9 cellular contexts compared by ENCODE assay signal in the genomic region with DNA sequence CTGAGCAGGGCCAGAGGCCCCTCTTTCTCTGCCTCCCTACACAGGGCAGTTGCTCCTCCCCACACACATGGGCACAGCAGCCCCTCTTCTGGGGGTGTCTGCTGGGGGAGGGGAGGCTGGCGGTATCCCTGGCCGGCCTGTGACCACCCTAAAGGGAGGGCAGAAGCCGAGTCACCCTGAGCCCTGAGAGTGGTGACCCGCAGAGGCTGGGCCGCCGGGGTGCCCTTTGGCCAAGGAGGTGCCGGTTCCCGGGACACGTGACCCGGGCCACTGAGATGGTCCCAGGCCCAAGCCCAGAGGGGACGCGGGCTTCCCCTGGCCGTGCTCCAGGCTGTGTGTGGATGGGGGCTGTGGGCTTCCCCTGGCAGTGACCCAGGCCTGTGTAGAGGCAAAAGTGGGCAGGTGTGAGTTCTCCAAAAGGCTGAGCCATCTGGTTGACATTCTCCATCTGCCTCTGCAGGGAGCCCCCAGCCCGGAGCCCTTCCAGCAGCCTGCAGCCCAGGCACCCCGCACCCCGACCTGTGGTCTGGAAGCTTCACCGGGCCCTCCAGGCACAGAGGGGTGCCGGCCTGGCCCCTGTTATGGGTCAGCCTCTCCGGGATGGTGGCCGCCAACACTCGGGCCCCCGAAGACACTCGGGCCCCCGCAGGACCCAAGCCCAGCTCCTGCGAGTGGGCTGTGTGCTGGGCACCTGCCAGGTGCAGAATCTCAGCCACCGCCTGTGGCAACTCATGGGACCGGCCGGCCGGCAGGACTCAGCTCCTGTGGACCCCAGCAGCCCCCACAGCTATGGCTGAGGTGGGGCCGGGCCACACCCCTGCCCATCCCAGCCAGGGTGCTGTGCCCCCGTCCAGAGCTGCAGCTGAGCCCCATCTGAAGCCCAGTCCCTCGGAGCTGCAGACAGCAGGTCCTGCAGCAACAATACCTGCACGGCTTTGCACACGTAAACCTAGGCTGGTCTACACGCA. TPM values are rescaled to one million over a fixed set of nuclear protein-coding genes. Genes with fewer than 3 reads are reported as not detected.
A peak's percentile ranks its signal among the peaks of the same experiment; 100 is the strongest.
DNase-seq lines count a peak whose midpoint lies in the region; ATAC-seq and TF ChIP-seq lines count a peak whose summit lies in the region.
"Had no signal": no experiment of that assay in that cellular context is flagged by ENCODE, and none has a peak within 500 bp of the region (broad histone marks: within the 10 kb centered on the region; RNA-seq: fewer than 3 reads in every experiment).

No MANE protein-coding gene starts in this region.

- H3K4me3 ChIP-seq in SK-N-SH (ENCODE audit: low read depth in 2 of 2, low read length in 1 of 2) (peak overlapping the region; percentile 44 to 48), hepatocyte (peak overlapping the region; percentile 52)

- H4K20me1 ChIP-seq in SK-N-SH (ENCODE audit: insufficient read depth) (no peaks in the 10 kb centered on the region), hepatocyte (ENCODE audit: insufficient read depth, poor library complexity, severe bottlenecking) (no peaks in the 10 kb centered on the region)

- no peak overlapping the region for H3K9ac ChIP-seq in SK-N-SH

- peaks cover 30% of the 10 kb centered on the region for H3K27me3 Mint-ChIP-seq in WTC11 (ENCODE audit: low read depth)
- H3K27me3 Mint-ChIP-seq in stimulated activated memory B cell treated with anti-CD40 and anti-IgM and Interleukin-4, amounts not matched to agents 10 μg/mL and 1 μg/mL and 100 μg/mL, for 72 hours, result peaks cover 15% of the 10 kb centered on the region

- no peaks in the 10 kb centered on the region for H3K36me3 ChIP-seq in SK-N-SH (replicated peaks in 1 of 2; ENCODE audit: control insufficient read depth in 1 of 2, insufficient read depth in 2 of 2, low read length in 1 of 2)
- H3K36me3 ChIP-seq in hepatocyte (replicated peaks; ENCODE audit: insufficient read depth, low read depth), result no peaks in the 10 kb centered on the region

- no peak for TF ChIP-seq RAD21 in SK-N-SH (IDR thresholded peaks at IDR 0.05; ENCODE audit: low read length)

- H3K4me2 ChIP-seq in SK-N-SH (peak overlapping the region; percentile 55), hepatocyte (peak overlapping the region; percentile 88)

- peak overlapping the region; percentile 74 for H3K4me3 Mint-ChIP-seq in WTC11
- peak overlapping the region; percentile 75 for H3K4me3 Mint-ChIP-seq in stimulated activated memory B cell treated with anti-CD40 and anti-IgM and Interleukin-4, amounts not matched to agents 10 μg/mL and 1 μg/mL and 100 μg/mL, for 72 hours

- TF ChIP-seq CTCF in SK-N-SH (IDR thresholded peaks at IDR 0.05) (no peak), WTC11 (IDR thresholded peaks at IDR 0.05) (no peak), hepatocyte (IDR thresholded peaks at IDR 0.05; ENCODE audit: poor library complexity) (no peak)

- H3K4me1 Mint-ChIP-seq in WTC11, result peaks cover 6% of the 10 kb centered on the region
- peaks cover 38% of the 10 kb centered on the region for H3K4me1 Mint-ChIP-seq in stimulated activated memory B cell treated with anti-CD40 and anti-IgM and Interleukin-4, amounts not matched to agents 10 μg/mL and 1 μg/mL and 100 μg/mL, for 72 hours

- 94% methylated on average over 7 of the region's 35 CpGs for WGBS in SK-N-SH (ENCODE audit: low lambda C conversion rate)
- WGBS in hepatocyte (ENCODE audit: low lambda C conversion rate, missing lambda C conversion rate), result 84% methylated on average over 30 of the region's 35 CpGs

- DNase-seq in SK-N-SH (no peak), WTC11 (ENCODE audit: low spot score) (no peak), hepatocyte (ENCODE audit: low spot score) (no peak), T-helper 9 cell (no peak), nucleus accumbens (lab: John Stamatoyannopoulos, UW) (no peak)
- DNase-seq in effector CD8-positive, alpha-beta T cell (lab: John Stamatoyannopoulos, UW), result no peak
- DNase-seq: ACHN had no signal

- no peak overlapping the region for H2AFZ ChIP-seq in SK-N-SH (ENCODE audit: low read depth)
- peak overlapping the region; percentile 74 for H2AFZ ChIP-seq in hepatocyte

- H3K9me2 ChIP-seq in SK-N-SH (no peaks in the 10 kb centered on the region), hepatocyte (replicated peaks; ENCODE audit: insufficient read depth) (no peaks in the 10 kb centered on the region)

- H3K27me3 ChIP-seq in SK-N-SH (ENCODE audit: insufficient read depth) (peaks cover 10% of the 10 kb centered on the region; the same call in 1 of the 2 replicates), hepatocyte (peaks cover 29% of the 10 kb centered on the region)

- H3K9me3 Mint-ChIP-seq in WTC11, result no peaks in the 10 kb centered on the region
- H3K9me3 Mint-ChIP-seq in stimulated activated memory B cell treated with anti-CD40 and anti-IgM and Interleukin-4, amounts not matched to agents 10 μg/mL and 1 μg/mL and 100 μg/mL, for 72 hours, result no peaks in the 10 kb centered on the region

- H3K9me3 ChIP-seq in SK-N-SH, result no peaks in the 10 kb centered on the region
- no peaks in the 10 kb centered on the region for H3K9me3 ChIP-seq in hepatocyte (ENCODE audit: low read depth)

- no peaks in the 10 kb centered on the region for H3K36me3 Mint-ChIP-seq in WTC11
- H3K36me3 Mint-ChIP-seq in stimulated activated memory B cell treated with anti-CD40 and anti-IgM and Interleukin-4, amounts not matched to agents 10 μg/mL and 1 μg/mL and 100 μg/mL, for 72 hours, result no peaks in the 10 kb centered on the region

- H3K27ac ChIP-seq in SK-N-SH (ENCODE audit: low read depth in 2 of 2, low read length in 1 of 2) (no peak overlapping the region), hepatocyte (no peak overlapping the region)

- peaks cover 0 to 2% of the 10 kb centered on the region in 2 experiments; a peak in 1 of 4 replicates for H3K4me1 ChIP-seq in SK-N-SH (ENCODE audit: control insufficient read depth in 1 of 2, insufficient read depth in 2 of 2, low read depth in 1 of 2, low read length in 1 of 2)
- peaks cover 14% of the 10 kb centered on the region for H3K4me1 ChIP-seq in hepatocyte (ENCODE audit: insufficient read depth)

- H3K79me2 ChIP-seq in SK-N-SH (ENCODE audit: insufficient read depth) (no peaks in the 10 kb centered on the region), hepatocyte (no peaks in the 10 kb centered on the region)

- H3F3A ChIP-seq in SK-N-SH (replicated peaks; ENCODE audit: insufficient read depth), result no peaks in the 10 kb centered on the region

- POLR2A ChIA-PET in SK-N-SH (lab: Yijun Ruan, JAX), result no interaction called here
- POLR2A ChIA-PET in WTC11 (lab: Charles Lee), result no interaction called here

- H3K27ac Mint-ChIP-seq in WTC11, result no peak overlapping the region
- no peak overlapping the region for H3K27ac Mint-ChIP-seq in stimulated activated memory B cell treated with anti-CD40 and anti-IgM and Interleukin-4, amounts not matched to agents 10 μg/mL and 1 μg/mL and 100 μg/mL, for 72 hours

- no peak for TF ChIP-seq EP300 in SK-N-SH (IDR thresholded peaks at IDR 0.05; ENCODE audit: borderline replicate concordance in 1 of 2, low read depth in 1 of 2, low read length in 1 of 2)

- CTCF ChIA-PET in SK-N-SH (lab: Yijun Ruan, JAX), result interaction anchor here (0.6 kb wide), 1 partner anchor 145 kb away, joined by 3 read pairs; no protein-coding TSS in a partner anchor
- CTCF ChIA-PET in WTC11 (lab: Charles Lee), result interaction anchor here (0.8 to 1.0 kb wide), 2 partner anchors 15 to 215 kb away, joined by 3 read pairs; no protein-coding TSS in a partner anchor

- ATAC-seq in SK-N-SH treated with all-trans-retinoic acid at 6 μM for 48 hours (no peak), WTC11 (peak; percentile 28)
- no peak for ATAC-seq in stimulated activated memory B cell treated with anti-CD40 and anti-IgM and Interleukin-4, amounts not matched to agents 10 μg/mL and 1 μg/mL and 100 μg/mL, for 72 hours

TF ChIP-seq in SK-N-SH, 30 proteins besides CTCF, POLR2A, EP300 and RAD21 (continues in another document):
- no peak for TF ChIP-seq MXI1 (IDR thresholded peaks at IDR 0.05; ENCODE audit: low read depth, low read length)
- TF ChIP-seq RFX5 (IDR thresholded peaks at IDR 0.05; ENCODE audit: low read length), result no peak
- TF ChIP-seq GATA2 (CRISPR knock-in tag; IDR thresholded peaks at IDR 0.05), result no peak

TF ChIP-seq in SK-N-SH treated with all-trans-retinoic acid at 6 μM for 48 hours, 23 proteins besides CTCF, POLR2A, EP300 and RAD21 (continues in another document):
- TF ChIP-seq BACH2 (CRISPR knock-in tag; IDR thresholded peaks at IDR 0.05; ENCODE audit: borderline replicate concordance), result no peak
- no peak for TF ChIP-seq ZC3H10 (CRISPR knock-in tag; IDR thresholded peaks at IDR 0.05)
- no peak for TF ChIP-seq TCF4 (CRISPR knock-in tag; IDR thresholded peaks at IDR 0.05; ENCODE audit: borderline replicate concordance)

TF ChIP-seq in WTC11, 78 proteins besides CTCF, POLR2A, EP300 and RAD21 (continues in another document):
- no peak for TF ChIP-seq ZNF138 (CRISPR knock-in tag; conservative IDR thresholded peaks at IDR 0.05)

RNA-seq across cellular contexts. Expression of a gene that starts 1.0 kb away (rescaled TPM):
- 0.49 and 0.61 TPM in 2 replicates for polyA plus RNA-seq in SK-N-SH (2012; rRNA removed)
- 0.42 and 0.54 TPM in 2 replicates for polyA plus RNA-seq in SK-N-SH (2012; cell fraction: cytosol; rRNA removed)
- 1.4 TPM in 2 replicates for polyA plus RNA-seq in SK-N-SH (2012; cell fraction: nucleus; rRNA removed)
- total RNA-seq in WTC11 (2021), result 6.3 to 10.9 TPM (median 7.6 TPM) in 3 replicates
- total RNA-seq in hepatocyte, result 3.0 and 4.1 TPM in 2 replicates
- polyA plus RNA-seq in hepatocyte, result 5.0 and 5.1 TPM in 2 replicates

RNA-seq across cellular contexts. Expression of a gene that starts 4.3 kb away (rescaled TPM):
- polyA plus RNA-seq in SK-N-SH (2012; rRNA removed), result 0.05 and 0.06 TPM in 2 replicates
- not detected in 2 replicates for polyA plus RNA-seq in SK-N-SH (2012; cell fraction: cytosol; rRNA removed)
- 0.27 and 0.43 TPM in 2 replicates for polyA plus RNA-seq in SK-N-SH (2012; cell fraction: nucleus; rRNA removed)
- 0.33 to 0.57 TPM (median 0.41 TPM) in 3 replicates for total RNA-seq in WTC11 (2021)
- not detected in 2 replicates for total RNA-seq in hepatocyte
- polyA plus RNA-seq in hepatocyte, result not detected in 2 replicates

RNA-seq across cellular contexts. Expression of a gene that starts 7.6 kb away (rescaled TPM):
- polyA plus RNA-seq in SK-N-SH (2012; rRNA removed) (24.2 and 29.1 TPM in 2 replicates), hepatocyte (38.0 and 49.5 TPM in 2 replicates)
- 7.5 and 15.9 TPM in 2 replicates for polyA plus RNA-seq in SK-N-SH (2012; cell fraction: cytosol; rRNA removed)
- polyA plus RNA-seq in SK-N-SH (2012; cell fraction: nucleus; rRNA removed), result 95.7 and 113 TPM in 2 replicates
- total RNA-seq in WTC11 (2021) (87.1 to 108 TPM (median 91.5 TPM) in 3 replicates), hepatocyte (26.1 and 34.5 TPM in 2 replicates)

RNA-seq across cellular contexts. Expression of a gene that starts 25.1 kb away (rescaled TPM):
- polyA plus RNA-seq in SK-N-SH (2012; rRNA removed) (34.3 and 42.8 TPM in 2 replicates), hepatocyte (97.6 and 128 TPM in 2 replicates)
- polyA plus RNA-seq in SK-N-SH (2012; cell fraction: cytosol; rRNA removed), result 5.5 and 11.9 TPM in 2 replicates
- polyA plus RNA-seq in SK-N-SH (2012; cell fraction: nucleus; rRNA removed), result 235 and 240 TPM in 2 replicates
- total RNA-seq in WTC11 (2021) (38.1 to 43.7 TPM (median 39.8 TPM) in 3 replicates), hepatocyte (22.4 and 32.8 TPM in 2 replicates)

RNA-seq across cellular contexts. Expression of a gene that starts 25.6 kb away (rescaled TPM):
- 21.1 and 22.4 TPM in 2 replicates for polyA plus RNA-seq in SK-N-SH (2012; rRNA removed)
- 8.0 and 12.9 TPM in 2 replicates for polyA plus RNA-seq in SK-N-SH (2012; cell fraction: cytosol; rRNA removed)
- 54.6 and 65.2 TPM in 2 replicates for polyA plus RNA-seq in SK-N-SH (2012; cell fraction: nucleus; rRNA removed)
- total RNA-seq in WTC11 (2021), result 69.8 to 78.4 TPM (median 70.3 TPM) in 3 replicates
- 24.4 and 25.6 TPM in 2 replicates for total RNA-seq in hepatocyte
- polyA plus RNA-seq in hepatocyte, result 40.6 and 48.0 TPM in 2 replicates
